In genomic region chr12:56153291-56154065, GRCh38 we compare ENCODE assay signal across 9 cellular contexts. TPM values are rescaled to one million over a fixed set of nuclear protein-coding genes. Genes with fewer than 3 reads are reported as not detected.
A peak's percentile ranks its signal among the peaks of the same experiment; 100 is the strongest.
DNase-seq lines count a peak whose midpoint lies in the region; ATAC-seq and TF ChIP-seq lines count a peak whose summit lies in the region.
"Had no signal": no experiment of that assay in that cellular context is flagged by ENCODE, and none has a peak within 500 bp of the region (broad histone marks: within the 10 kb centered on the region; RNA-seq: fewer than 3 reads in every experiment).

No MANE protein-coding gene starts in this region.

- H3K4me1 ChIP-seq in CD4-positive, alpha-beta memory T cell (ENCODE audit: insufficient read depth, low read length): peaks cover 36% of the 10 kb centered on the region

- in situ Hi-C loops in GM13977 (cut with MboI; ENCODE audit: low pct_unique_long_range_greater_than_20kb, low sequenced_read_pairs, unreplicated experiment): no loop called here

- no peak overlapping the region for H3K4me3 ChIP-seq in CD4-positive, alpha-beta memory T cell (ENCODE audit: low read length in 2 of 2)
- H3K4me3 ChIP-seq in LNCaP clone FGC (ENCODE audit: low read depth, low read length): peak overlapping the region; percentile 66

- no peak for ATAC-seq in HG03439 (IDR thresholded peaks at IDR 0.05; ENCODE audit: unreplicated experiment)

- no peaks in the 10 kb centered on the region for H3K9me3 Mint-ChIP-seq in CD4-positive, alpha-beta memory T cell
- no peaks in the 10 kb centered on the region for H3K9me3 Mint-ChIP-seq in nephron

- H3K9me3 ChIP-seq in CD4-positive, alpha-beta memory T cell (ENCODE audit: control insufficient read depth in 1 of 2, low read length in 2 of 2): no peaks in the 10 kb centered on the region

- TF ChIP-seq CTCF in LNCaP clone FGC (IDR thresholded peaks at IDR 0.05; ENCODE audit: control insufficient read depth, extremely low read depth, insufficient read depth) (no peak), nephron (IDR thresholded peaks at IDR 0.05; ENCODE audit: unreplicated experiment in 3 of 3) (no peak), GM13977 (IDR thresholded peaks at IDR 0.05; ENCODE audit: extremely low read depth, insufficient read depth, missing control alignments) (no peak)

- peaks cover 17 to 58% (median 31%) of the 10 kb centered on the region in 4 donors for H3K4me1 Mint-ChIP-seq in CD4-positive, alpha-beta memory T cell
- peaks cover 59% of the 10 kb centered on the region for H3K4me1 Mint-ChIP-seq in nephron

- H3K4me3 Mint-ChIP-seq in CD4-positive, alpha-beta memory T cell: peak overlapping the region in 7 of 8 donors; percentile 64 to 95 (median 94)
- H3K4me3 Mint-ChIP-seq in nephron: peak overlapping the region; percentile 97 to 100 (median 99)

- H3K27ac Mint-ChIP-seq in CD4-positive, alpha-beta memory T cell: peak overlapping the region in 5 of 7 donors; percentile 2 to 98 (median 95)
- peak overlapping the region; percentile 87 to 97 (median 93) for H3K27ac Mint-ChIP-seq in nephron

- H3K36me3 ChIP-seq in CD4-positive, alpha-beta memory T cell (ENCODE audit: insufficient read depth, low read length): no peaks in the 10 kb centered on the region

- H3K27ac ChIP-seq in CD4-positive, alpha-beta memory T cell (ENCODE audit: low read depth, low read length): no peak overlapping the region
- H3K27ac ChIP-seq in caudate nucleus (ENCODE audit: low read depth, low read length): peak overlapping the region; percentile 19

- no peaks in the 10 kb centered on the region for H3K27me3 Mint-ChIP-seq in CD4-positive, alpha-beta memory T cell
- H3K27me3 Mint-ChIP-seq in nephron (ENCODE audit: low read depth): no peaks in the 10 kb centered on the region

- peaks cover 0 to 7% of the 10 kb centered on the region in 2 donors for H3K36me3 Mint-ChIP-seq in CD4-positive, alpha-beta memory T cell
- H3K36me3 Mint-ChIP-seq in nephron (ENCODE audit: low read depth): peaks cover 13% of the 10 kb centered on the region

- POLR2A ChIA-PET in CD4-positive, alpha-beta memory T cell (lab: Charles Lee; ENCODE audit: partially characterized antibody): interaction anchor here (10.7 to 10.8 kb wide), 2 partner anchors 26 to 35 kb away, joined by 126 to 236 read pairs; partner anchors contain the start of genes ESYT1 and SMARCC2

- intact Hi-C loops in CD4-positive, alpha-beta memory T cell (cut with micrococcal nuclease): no loop called here

- no peak for DNase-seq in CD4-positive, alpha-beta memory T cell
- DNase-seq in LNCaP clone FGC (ENCODE audit: low read depth): no peak
- peak in 1 of 61 donors; percentile 15 for DNase-seq in caudate nucleus (lab: John Stamatoyannopoulos, UW)
- no peak for DNase-seq in GM13977 (ENCODE audit: low spot score)
- DNase-seq in NCI-H510A treated with DMSO at 0.1 percent for 48 hours (lab: John Stamatoyannopoulos, UW): no peak
- DNase-seq in activated CD8-positive, alpha-beta memory T cell treated with anti-CD3 and anti-CD28 coated beads, Interleukin-2, amount 50 U/mL, for 4 hours: no peak
- DNase-seq: foreskin melanocyte had no signal

- CTCF ChIA-PET in CD4-positive, alpha-beta memory T cell (lab: Charles Lee; ENCODE audit: partially characterized antibody): interaction anchor here (3.9 kb wide), 1 partner anchor 34 kb away, joined by 24 read pairs; the partner anchor contains the start of gene ZC3H10

- no peaks in the 10 kb centered on the region for H3K27me3 ChIP-seq in CD4-positive, alpha-beta memory T cell (ENCODE audit: insufficient read depth, low read length)

RNA-seq across cellular contexts. Expression of gene MYL6B, which starts 1.1 kb away (rescaled TPM):
- 1 to 10 TPM; 2.6 to 3.4 TPM for total RNA-seq in CD4-positive, alpha-beta memory T cell
- polyA plus RNA-seq in CD4-positive, alpha-beta memory T cell: 1 to 10 TPM; 1.8 to 4.8 TPM

RNA-seq across cellular contexts. Expression of gene MYL6, which starts 4.7 kb away (rescaled TPM):
- total RNA-seq in CD4-positive, alpha-beta memory T cell: 100 to 1,000 TPM; 567 to 589 TPM
- polyA plus RNA-seq in CD4-positive, alpha-beta memory T cell: 1,000 to 10,000 TPM; 2,141 to 3,317 TPM

RNA-seq across cellular contexts. Expression of gene ESYT1, which starts 25.4 kb away (rescaled TPM):
- total RNA-seq in CD4-positive, alpha-beta memory T cell: 100 to 1,000 TPM; 249 to 258 TPM
- polyA plus RNA-seq in CD4-positive, alpha-beta memory T cell: 100 to 1,000 TPM; 395 to 690 TPM

RNA-seq across cellular contexts. Expression of gene ZC3H10, which starts 35.4 kb away (rescaled TPM):
- 10 to 100 TPM; 16.3 to 19.6 TPM for total RNA-seq in CD4-positive, alpha-beta memory T cell
- 1 to 10 TPM in 1 of 2 donors, under 1 TPM in 1; 0.27 to 3.9 TPM for polyA plus RNA-seq in CD4-positive, alpha-beta memory T cell

RNA-seq across cellular contexts. Expression of gene SMARCC2, which starts 35.8 kb away (rescaled TPM):
- total RNA-seq in CD4-positive, alpha-beta memory T cell: 100 to 1,000 TPM; 192 to 199 TPM
- polyA plus RNA-seq in CD4-positive, alpha-beta memory T cell: 10 to 100 TPM; 27.0 to 90.9 TPM
